38 cellular contexts compared by ENCODE assay signal in genomic region chr9:6160579-6160978, GRCh38. TPM values are rescaled to one million over a fixed set of nuclear protein-coding genes. Genes with fewer than 3 reads are reported as not detected.
"Had no signal": no experiment of that assay in that cellular context is flagged by ENCODE, and none has a peak within 500 bp of the region (broad histone marks: within the 10 kb centered on the region; RNA-seq: fewer than 3 reads in every experiment).

No MANE protein-coding gene starts in this region.

- H3K27me3 ChIP-seq: MG63 had no signal

- H3K9me3 ChIP-seq: MG63 had no signal

- H3K4me3 ChIP-seq: MG63 had no signal

- H3K36me3 ChIP-seq: MG63 had no signal

- H3K4me2 ChIP-seq: KMS-11 had no signal

- H3K27ac ChIP-seq: KMS-11 had no signal

- DNase-seq: Karpas-422, Kasumi-1, MG63, MM.1S, NCI-H1048, NCI-H1092, NCI-H1092 treated with DMSO at 0.1 percent for 48 hours, NCI-H1105, NCI-H1105 treated with DMSO at 0.1 percent for 48 hours, NCI-H1417, NCI-H1417 treated with DMSO at 0.1 percent for 48 hours, NCI-H1436, NCI-H1436 treated with DMSO at 0.1 percent for 48 hours, NCI-H146, NCI-H1694, NCI-H1694 treated with DMSO at 0.1 percent for 48 hours, NCI-H187, NCI-H187 treated with DMSO at 0.1 percent for 48 hours, NCI-H1930, NCI-H2029, NCI-H2029 treated with DMSO at 0.1 percent for 48 hours, NCI-H2081, NCI-H2081 treated with DMSO at 0.1 percent for 48 hours, NCI-H2107, NCI-H2171, NCI-H2171 treated with DMSO at 0.1 percent for 48 hours, NCI-H2227 treated with DMSO at 0.1 percent for 48 hours, NCI-H226, NCI-H345, NCI-H446, NCI-H446 treated with DMSO at 0.1 percent for 48 hours, NCI-H510A, NCI-H510A treated with DMSO at 0.1 percent for 48 hours, NCI-H524, NCI-H524 treated with DMSO at 0.1 percent for 48 hours, NCI-H526 had no signal

- H3K9ac ChIP-seq: KMS-11 had no signal

RNA-seq across cellular contexts. Expression of gene IL33, which starts 55.0 kb away (rescaled TPM):
- total RNA-seq: NCI-H460 had no signal
